17 cellular contexts compared by ENCODE assay signal in genomic region chr5:22372376-22372775, GRCh38.
DNase-seq lines count a peak whose midpoint lies in the region; ATAC-seq, FAIRE-seq and TF ChIP-seq lines count a peak whose summit lies in the region.
"Had no signal": no experiment of that assay in that cellular context is flagged by ENCODE, and none has a peak within 500 bp of the region (broad histone marks: within the 10 kb centered on the region; RNA-seq: fewer than 3 reads in every experiment).

No MANE protein-coding gene starts in this region.

- no peak overlapping the region for H3K18ac ChIP-seq in H9 (ENCODE audit: insufficient read length, low read depth, low read length)

- no peak overlapping the region for H4K91ac ChIP-seq in H9 (ENCODE audit: insufficient read length, low read depth, low read length)

- DNase-seq in Right ventricle myocardium inferior (ENCODE audit: missing footprints) (peak; percentile 11), left ventricle myocardium superior (no peak), astrocyte of the hippocampus (ENCODE audit: low read depth, low spot score) (peak; percentile 67), kidney (peak; percentile 26), pancreas (no peak), H9 (no peak)
- DNase-seq: ACHN; activated CD4-positive, alpha-beta T cell treated with anti-CD3 and anti-CD28 coated beads for 36 hours; activated naive CD8-positive, alpha-beta T cell treated with anti-CD3 and anti-CD28 coated beads for 36 hours; COR-L47; esophagus squamous epithelium; NCI-H1105 treated with DMSO at 0.1 percent for 48 hours; PC-9 had no signal

- H3K4me3 ChIP-seq in kidney (ENCODE audit: low read length in 2 of 2): no peak overlapping the region
- no peak overlapping the region for H3K4me3 ChIP-seq in pancreas
- H3K4me3 ChIP-seq: esophagus squamous epithelium, PC-9 had no signal

- no peak overlapping the region for H3K14ac ChIP-seq in H9 (ENCODE audit: insufficient read depth, low read length)

- H4K20me1 ChIP-seq in H9 (ENCODE audit: control insufficient read depth, insufficient read depth, insufficient read length): no peaks in the 10 kb centered on the region

- H3K9me3 ChIP-seq in kidney (ENCODE audit: control insufficient read depth in 1 of 2, low read length in 2 of 2) (no peaks in the 10 kb centered on the region), pancreas (no peaks in the 10 kb centered on the region), H9 (ENCODE audit: control insufficient read depth, low read depth, low read length) (no peaks in the 10 kb centered on the region)
- H3K9me3 ChIP-seq: esophagus squamous epithelium, neutrophil had no signal

- H2BK12ac ChIP-seq in H9 (ENCODE audit: insufficient read length, low read depth, low read length): no peak overlapping the region

- H2BK120ac ChIP-seq in H9 (ENCODE audit: low read depth, low read length, poor library complexity, severe bottlenecking): no peak overlapping the region

- no peaks in the 10 kb centered on the region for H3K27me3 Mint-ChIP-seq in H9 (ENCODE audit: low read depth)
- H3K27me3 Mint-ChIP-seq: activated CD4-positive, alpha-beta T cell treated with anti-CD3 and anti-CD28 coated beads for 36 hours; activated naive CD8-positive, alpha-beta T cell treated with anti-CD3 and anti-CD28 coated beads for 36 hours; IgD-negative memory B cell had no signal

- 50 to 68% methylated on average over 8 of the region's 8 CpGs for WGBS in pancreas, 2 donors
- WGBS in H9 (ENCODE audit: extremely low coverage, insufficient read length, low lambda C conversion rate): no CpG with 5 or more reads among the region's 8 CpGs

- TF ChIP-seq CTCF in kidney (IDR thresholded peaks at IDR 0.05; ENCODE audit: borderline replicate concordance, extremely low read depth, insufficient read depth) (no peak), pancreas (IDR thresholded peaks at IDR 0.05) (no peak), H9 (conservative IDR thresholded peaks at IDR 0.05) (no peak)

- no peak overlapping the region for H3K9ac ChIP-seq in kidney (ENCODE audit: low read length in 2 of 2)
- no peak overlapping the region for H3K9ac ChIP-seq in H9 (ENCODE audit: extremely low read depth, insufficient read length, low read length)

- H3K4me1 Mint-ChIP-seq in H9: no peaks in the 10 kb centered on the region; a peak in 1 of 4 replicates
- H3K4me1 Mint-ChIP-seq: activated CD4-positive, alpha-beta T cell treated with anti-CD3 and anti-CD28 coated beads for 36 hours; activated naive CD8-positive, alpha-beta T cell treated with anti-CD3 and anti-CD28 coated beads for 36 hours; IgD-negative memory B cell had no signal

- H2AFZ ChIP-seq in H9 (ENCODE audit: low read length): no peak overlapping the region
- H2AFZ ChIP-seq: PC-9 had no signal

- no peak overlapping the region for H3K4ac ChIP-seq in H9 (ENCODE audit: low read depth, low read length)

- ATAC-seq in Right ventricle myocardium inferior: no peak
- no peak for ATAC-seq in left ventricle myocardium superior
- no peak for ATAC-seq in pancreas
- ATAC-seq in HG03460 (IDR thresholded peaks at IDR 0.05; ENCODE audit: unreplicated experiment): no peak
- ATAC-seq in HG03354 (IDR thresholded peaks at IDR 0.05; ENCODE audit: poor library complexity, severe bottlenecking, unreplicated experiment): no peak
- ATAC-seq: activated CD4-positive, alpha-beta T cell treated with anti-CD3 and anti-CD28 coated beads for 36 hours had no signal

- no peak overlapping the region for H2BK20ac ChIP-seq in H9 (ENCODE audit: low read depth, low read length, poor library complexity, severe bottlenecking)

- H2AK5ac ChIP-seq in H9 (ENCODE audit: insufficient read length, low read length): no peak overlapping the region

- no peaks in the 10 kb centered on the region for H3K9me3 Mint-ChIP-seq in H9

- no peak overlapping the region for H4K5ac ChIP-seq in H9 (ENCODE audit: insufficient read length, low read depth, low read length)

- no peaks in the 10 kb centered on the region for H3K36me3 Mint-ChIP-seq in H9 (ENCODE audit: insufficient read depth in 1 of 3, low read depth in 3 of 3)
- H3K36me3 Mint-ChIP-seq: activated naive CD8-positive, alpha-beta T cell treated with anti-CD3 and anti-CD28 coated beads for 36 hours had no signal

- H4K8ac ChIP-seq in H9 (replicated peaks; ENCODE audit: insufficient read length, low read depth, low read length): no peak overlapping the region

- no peak overlapping the region for H2BK15ac ChIP-seq in H9 (ENCODE audit: low read depth, low read length)

- H3K4me1 ChIP-seq in kidney (ENCODE audit: control insufficient read depth in 1 of 2, insufficient read depth in 1 of 2, low read depth in 1 of 2, low read length in 2 of 2): no peaks in the 10 kb centered on the region
- no peaks in the 10 kb centered on the region for H3K4me1 ChIP-seq in pancreas
- H3K4me1 ChIP-seq in H9 (ENCODE audit: insufficient read depth, low read length): no peaks in the 10 kb centered on the region
- H3K4me1 ChIP-seq: esophagus squamous epithelium had no signal

- no peak overlapping the region for H2BK5ac ChIP-seq in H9 (ENCODE audit: insufficient read length, low read length)

- intact Hi-C loops in Right ventricle myocardium inferior (cut with DNase I): no loop called here
- intact Hi-C loops in left ventricle myocardium superior (cut with micrococcal nuclease): no loop called here
- intact Hi-C loops in kidney (cut with DNase I): no loop called here
- intact Hi-C loops in pancreas (cut with DNase I): no loop called here

- H3T11ph ChIP-seq in H9 (ENCODE audit: low read length): no peak overlapping the region

- FAIRE-seq in kidney (lab: Jason Lieb, UNC) (no peak), pancreas (lab: Jason Lieb, UNC) (no peak)

- H3K4me3 Mint-ChIP-seq in H9: no peak overlapping the region
- H3K4me3 Mint-ChIP-seq: activated CD4-positive, alpha-beta T cell treated with anti-CD3 and anti-CD28 coated beads for 36 hours; activated naive CD8-positive, alpha-beta T cell treated with anti-CD3 and anti-CD28 coated beads for 36 hours had no signal

- no peaks in the 10 kb centered on the region for H3K23me2 ChIP-seq in H9 (ENCODE audit: insufficient read length, low read depth, low read length, poor library complexity, severe bottlenecking)

- H3K27ac ChIP-seq in kidney (ENCODE audit: low read depth in 2 of 2, low read length in 2 of 2): no peak overlapping the region
- no peak overlapping the region for H3K27ac ChIP-seq in pancreas
- no peak overlapping the region for H3K27ac ChIP-seq in H9 (ENCODE audit: insufficient read length, low read depth, low read length)
- H3K27ac ChIP-seq: esophagus squamous epithelium, neutrophil, PC-9 had no signal

- H3K27me3 ChIP-seq in pancreas (no peaks in the 10 kb centered on the region), H9 (ENCODE audit: insufficient read depth, low read length) (no peaks in the 10 kb centered on the region)
- H3K27me3 ChIP-seq: esophagus squamous epithelium, neutrophil had no signal

- H3K56ac ChIP-seq in H9 (ENCODE audit: insufficient read length, low read depth, low read length): no peak overlapping the region

- no peak overlapping the region for H3K4me2 ChIP-seq in H9 (ENCODE audit: insufficient read depth, insufficient read length, low read length)
- H3K4me2 ChIP-seq: PC-9 had no signal

- no peaks in the 10 kb centered on the region for H3K79me1 ChIP-seq in H9 (ENCODE audit: insufficient read depth, low read depth, low read length, poor library complexity, severe bottlenecking)

- H3K36me3 ChIP-seq in kidney (ENCODE audit: control insufficient read depth in 1 of 2, insufficient read depth in 2 of 2, low read length in 2 of 2) (no peaks in the 10 kb centered on the region), pancreas (no peaks in the 10 kb centered on the region)
- H3K36me3 ChIP-seq: esophagus squamous epithelium, neutrophil had no signal

- no peak overlapping the region for H3K23ac ChIP-seq in H9 (ENCODE audit: insufficient read length, low read depth, low read length)

- H3K79me2 ChIP-seq in H9 (ENCODE audit: insufficient read depth, low read length): no peaks in the 10 kb centered on the region

- H3K27ac Mint-ChIP-seq in H9: peak overlapping the region in 1 of 3 experiments; percentile 81; a peak in 2 of 7 replicates
- H3K27ac Mint-ChIP-seq: activated CD4-positive, alpha-beta T cell treated with anti-CD3 and anti-CD28 coated beads for 36 hours; activated naive CD8-positive, alpha-beta T cell treated with anti-CD3 and anti-CD28 coated beads for 36 hours; IgD-negative memory B cell had no signal

Comparison
In these comparisons a context has a peak if more than half of its experiments do, and no peak if none do; other contexts are left out.
1. DNase-seq: peak in Right ventricle myocardium inferior (single experiment), astrocyte of the hippocampus (single experiment) and kidney (single experiment); none in left ventricle myocardium superior (single experiment), pancreas (0 of 6) and H9 (single experiment).